Comparison of ENCODE assay signal across 11 cellular contexts in the genomic region with DNA sequence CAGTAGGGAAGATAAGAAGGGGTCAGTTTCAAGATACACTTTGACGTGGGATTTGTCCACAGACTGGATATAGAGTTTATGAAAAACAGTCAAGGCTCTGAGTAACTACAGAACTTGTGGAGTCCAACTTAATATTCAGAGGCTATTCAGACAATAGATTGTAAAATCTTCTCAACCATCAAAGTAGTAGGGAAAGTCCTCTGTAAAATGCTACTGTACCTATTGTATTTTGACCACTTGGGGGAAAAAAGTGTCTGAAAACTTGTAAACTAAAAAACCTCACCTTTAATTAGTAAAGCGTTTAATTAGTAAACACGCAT. TPM values are rescaled to one million over a fixed set of nuclear protein-coding genes. Genes with fewer than 3 reads are reported as not detected.
DNase-seq lines count a peak whose midpoint lies in the region; ATAC-seq and TF ChIP-seq lines count a peak whose summit lies in the region.
"Had no signal": no experiment of that assay in that cellular context is flagged by ENCODE, and none has a peak within 500 bp of the region (broad histone marks: within the 10 kb centered on the region; RNA-seq: fewer than 3 reads in every experiment).

No MANE protein-coding gene starts in this region.

- CTCF ChIA-PET in activated naive CD4-positive, alpha-beta T cell treated with anti-CD3 and anti-CD28 coated beads, Interleukin-2, amount 10 ng/mL, durations not matched to agents 7 days and 5 days (lab: Charles Lee): interaction anchor here (1.0 to 2.2 kb wide), 4 partner anchors 13 to 36 kb away, joined by 3 to 11 read pairs (median 5); no protein-coding TSS in a partner anchor

- no peaks in the 10 kb centered on the region for H3K27me3 ChIP-seq in SU-DHL-6 (ENCODE audit: low read length)
- H3K27me3 ChIP-seq in esophagus muscularis mucosa: no peaks in the 10 kb centered on the region

- ATAC-seq in HG02938 (IDR thresholded peaks at IDR 0.05; ENCODE audit: unreplicated experiment): no peak

- no peak for DNase-seq in activated naive CD4-positive, alpha-beta T cell treated with anti-CD3 and anti-CD28 coated beads, Interleukin-2, amount 10 ng/mL, durations not matched to agents 7 days and 5 days
- no peak for DNase-seq in activated naive CD4-positive, alpha-beta T cell treated with anti-CD3 and anti-CD28 coated beads, Interleukin-2, amount 50 U/mL, for 16 hours
- DNase-seq in glutamatergic neuron (no peak), esophagus muscularis mucosa (ENCODE audit: extremely low spot score) (no peak), coronary artery (ENCODE audit: low spot score) (no peak)
- DNase-seq: activated CD4-positive, CD25-positive, alpha-beta regulatory T cell treated with anti-CD3 and anti-CD28 coated beads, Interleukin-2, amount 50 U/mL, for 72 hours; amygdala; GDM1 had no signal

- peaks cover 48% of the 10 kb centered on the region for H3K36me3 Mint-ChIP-seq in activated naive CD4-positive, alpha-beta T cell treated with anti-CD3 and anti-CD28 coated beads, Interleukin-2, amount 10 ng/mL, durations not matched to agents 7 days and 5 days
- no peaks in the 10 kb centered on the region for H3K36me3 Mint-ChIP-seq in glutamatergic neuron (ENCODE audit: unreplicated experiment)

- H4K20me1 ChIP-seq in SU-DHL-6 (ENCODE audit: low read depth, low read length): peaks cover 43% of the 10 kb centered on the region

- intact Hi-C loops in esophagus muscularis mucosa (cut with DNase I): loop anchor here (5.0 kb wide), 1 partner anchor 35 kb away; no protein-coding TSS in a partner anchor

- peaks cover 90% of the 10 kb centered on the region for H3K4me1 Mint-ChIP-seq in activated naive CD4-positive, alpha-beta T cell treated with anti-CD3 and anti-CD28 coated beads, Interleukin-2, amount 10 ng/mL, durations not matched to agents 7 days and 5 days
- H3K4me1 Mint-ChIP-seq in glutamatergic neuron (ENCODE audit: low read depth, unreplicated experiment): peaks cover 18% of the 10 kb centered on the region

- no peak overlapping the region for H2AFZ ChIP-seq in SU-DHL-6 (ENCODE audit: low read depth, low read length, severe bottlenecking)

- peak overlapping the region; percentile 40 for H3K4me3 Mint-ChIP-seq in activated naive CD4-positive, alpha-beta T cell treated with anti-CD3 and anti-CD28 coated beads, Interleukin-2, amount 10 ng/mL, durations not matched to agents 7 days and 5 days
- H3K4me3 Mint-ChIP-seq in glutamatergic neuron (ENCODE audit: unreplicated experiment): peak overlapping the region; percentile 64

- H3K9ac ChIP-seq in SU-DHL-6 (ENCODE audit: low read length): no peak overlapping the region

- no peaks in the 10 kb centered on the region for H3K9me3 ChIP-seq in SU-DHL-6 (ENCODE audit: insufficient read depth, low read length)
- no peaks in the 10 kb centered on the region for H3K9me3 ChIP-seq in esophagus muscularis mucosa

- TF ChIP-seq CTCF in SU-DHL-6 (IDR thresholded peaks at IDR 0.05; ENCODE audit: insufficient read depth, low read length, poor library complexity, severe bottlenecking) (no peak), glutamatergic neuron (IDR thresholded peaks at IDR 0.05; ENCODE audit: partially characterized antibody, unreplicated experiment) (no peak), esophagus muscularis mucosa (IDR thresholded peaks at IDR 0.05) (no peak), coronary artery (IDR thresholded peaks at IDR 0.05) (no peak)

- peak overlapping the region; percentile 7 for H3K4me2 ChIP-seq in SU-DHL-6 (ENCODE audit: low read depth, low read length, poor library complexity, severe bottlenecking)

- TF ChIP-seq EP300 in esophagus muscularis mucosa (IDR thresholded peaks at IDR 0.05): no peak

- TF ChIP-seq POLR2A in esophagus muscularis mucosa (IDR thresholded peaks at IDR 0.05; ENCODE audit: low read depth): no peak

- no peaks in the 10 kb centered on the region for H3K27me3 Mint-ChIP-seq in activated naive CD4-positive, alpha-beta T cell treated with anti-CD3 and anti-CD28 coated beads, Interleukin-2, amount 10 ng/mL, durations not matched to agents 7 days and 5 days
- H3K27me3 Mint-ChIP-seq in glutamatergic neuron (ENCODE audit: unreplicated experiment): no peaks in the 10 kb centered on the region

- no peaks in the 10 kb centered on the region for H3K9me3 Mint-ChIP-seq in activated naive CD4-positive, alpha-beta T cell treated with anti-CD3 and anti-CD28 coated beads, Interleukin-2, amount 10 ng/mL, durations not matched to agents 7 days and 5 days
- H3K9me3 Mint-ChIP-seq in glutamatergic neuron (ENCODE audit: unreplicated experiment): no peaks in the 10 kb centered on the region

- peaks cover 100% of the 10 kb centered on the region for H3K79me2 ChIP-seq in SU-DHL-6 (ENCODE audit: insufficient read depth, low read length)

- H3K4me1 ChIP-seq in esophagus muscularis mucosa: peaks cover 88 to 98% (median 92%) of the 10 kb centered on the region in 4 donors

- H3K27ac Mint-ChIP-seq in activated naive CD4-positive, alpha-beta T cell treated with anti-CD3 and anti-CD28 coated beads, Interleukin-2, amount 10 ng/mL, durations not matched to agents 7 days and 5 days: peak overlapping the region; percentile 76
- H3K27ac Mint-ChIP-seq in glutamatergic neuron (ENCODE audit: unreplicated experiment): no peak overlapping the region

- H3K9me2 ChIP-seq in SU-DHL-6 (replicated peaks; ENCODE audit: insufficient read depth, low read length): no peaks in the 10 kb centered on the region

- H3K36me3 ChIP-seq in SU-DHL-6 (ENCODE audit: low read length): no peaks in the 10 kb centered on the region; the same call in 1 of the 2 replicates
- H3K36me3 ChIP-seq in esophagus muscularis mucosa: no peaks in the 10 kb centered on the region

- H3K27ac ChIP-seq in SU-DHL-6 (ENCODE audit: low read depth, low read length): no peak overlapping the region
- peak overlapping the region; percentile 91 for H3K27ac ChIP-seq in temporal lobe (ENCODE audit: low read depth, low read length)
- H3K27ac ChIP-seq in esophagus muscularis mucosa (replicated peaks in 1 of 4): peak overlapping the region in 1 of 4 donors; percentile 17
- H3K27ac ChIP-seq in coronary artery: no peak overlapping the region

- peaks cover 21% of the 10 kb centered on the region for H3F3A ChIP-seq in SU-DHL-6 (ENCODE audit: insufficient read depth)

- H3K4me3 ChIP-seq in SU-DHL-6 (ENCODE audit: insufficient read depth, low read length, poor library complexity, severe bottlenecking) (no peak overlapping the region), esophagus muscularis mucosa (no peak overlapping the region), coronary artery (no peak overlapping the region)

- 74% methylated on average over 3 of the region's 3 CpGs for WGBS in esophagus muscularis mucosa

RNA-seq across cellular contexts. Expression of gene PTP4A2, which starts 10.5 kb away (rescaled TPM):
- total RNA-seq in glutamatergic neuron (ENCODE audit: unreplicated experiment) (120 TPM), temporal lobe (233 TPM), esophagus muscularis mucosa (100 to 1,000 TPM; 160 to 241 (median 173) TPM)
